In the genomic region with DNA sequence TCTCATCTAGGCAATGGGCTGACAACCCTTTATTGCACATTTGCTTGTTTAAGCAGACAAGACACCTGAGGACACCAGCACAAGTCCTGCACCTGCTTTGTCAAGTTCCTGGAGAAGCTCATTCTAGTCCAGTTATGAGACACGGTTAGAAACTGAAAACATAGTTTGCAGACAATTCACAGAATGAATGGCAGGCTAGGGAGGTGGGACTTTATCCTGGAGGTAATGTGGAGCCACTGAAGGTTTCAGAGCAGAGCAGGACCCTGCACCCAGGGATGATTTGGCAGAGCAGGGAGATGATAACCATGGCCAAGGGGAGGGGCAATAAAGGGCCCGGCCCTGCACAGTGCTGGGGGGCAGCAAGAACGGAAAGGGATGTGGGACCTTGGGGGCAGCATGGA, we compare ENCODE assay signal across 9 cellular contexts. TPM values are rescaled to one million over a fixed set of nuclear protein-coding genes. Genes with fewer than 3 reads are reported as not detected.
DNase-seq lines count a peak whose midpoint lies in the region; ATAC-seq and TF ChIP-seq lines count a peak whose summit lies in the region.
"Had no signal": no experiment of that assay in that cellular context is flagged by ENCODE, and none has a peak within 500 bp of the region (broad histone marks: within the 10 kb centered on the region; RNA-seq: fewer than 3 reads in every experiment).

No MANE protein-coding gene starts in this region.

- H3K36me3 ChIP-seq in RWPE2 (ENCODE audit: low read depth) (peaks cover 49% of the 10 kb centered on the region), WERI-Rb-1 (peaks cover 68% of the 10 kb centered on the region)
- H3K36me3 ChIP-seq in naive thymus-derived CD4-positive, alpha-beta T cell (ENCODE audit: control insufficient read depth in 2 of 3, insufficient read depth in 3 of 3, low read length in 3 of 3), result no peaks in the 10 kb centered on the region

- no peaks in the 10 kb centered on the region for H3K27me3 Mint-ChIP-seq in activated CD8-positive, alpha-beta T cell treated with anti-CD3 and anti-CD28 coated beads for 36 hours
- no peaks in the 10 kb centered on the region for H3K27me3 Mint-ChIP-seq in activated CD8-positive, alpha-beta T cell treated with anti-CD3 and anti-CD28 coated beads, Interleukin-2, amount 10 ng/mL, durations not matched to agents 7 days and 5 days (ENCODE audit: low read depth)
- no peaks in the 10 kb centered on the region for H3K27me3 Mint-ChIP-seq in naive thymus-derived CD4-positive, alpha-beta T cell

- no peaks in the 10 kb centered on the region for H3K9me3 Mint-ChIP-seq in activated CD8-positive, alpha-beta T cell treated with anti-CD3 and anti-CD28 coated beads for 36 hours
- no peaks in the 10 kb centered on the region for H3K9me3 Mint-ChIP-seq in activated CD8-positive, alpha-beta T cell treated with anti-CD3 and anti-CD28 coated beads, Interleukin-2, amount 10 ng/mL, durations not matched to agents 7 days and 5 days (ENCODE audit: insufficient read depth)
- no peaks in the 10 kb centered on the region for H3K9me3 Mint-ChIP-seq in naive thymus-derived CD4-positive, alpha-beta T cell

- H3K27me3 ChIP-seq in RWPE2 (ENCODE audit: insufficient read depth, poor library complexity, severe bottlenecking) (no peaks in the 10 kb centered on the region), WERI-Rb-1 (ENCODE audit: insufficient read depth, low read depth, severe bottlenecking) (no peaks in the 10 kb centered on the region)
- no peaks in the 10 kb centered on the region for H3K27me3 ChIP-seq in naive thymus-derived CD4-positive, alpha-beta T cell (ENCODE audit: control insufficient read depth in 2 of 2, insufficient read depth in 2 of 2, low read length in 2 of 2)

- H3K9me3 ChIP-seq in RWPE2 (ENCODE audit: severe bottlenecking) (no peaks in the 10 kb centered on the region), WERI-Rb-1 (ENCODE audit: severe bottlenecking) (no peaks in the 10 kb centered on the region)
- no peaks in the 10 kb centered on the region for H3K9me3 ChIP-seq in naive thymus-derived CD4-positive, alpha-beta T cell (ENCODE audit: control insufficient read depth in 2 of 3, low read length in 3 of 3)

- CTCF ChIA-PET in activated CD8-positive, alpha-beta T cell treated with anti-CD3 and anti-CD28 coated beads for 36 hours (lab: Charles Lee), result no interaction called here
- CTCF ChIA-PET in activated CD8-positive, alpha-beta T cell treated with anti-CD3 and anti-CD28 coated beads, Interleukin-2, amount 10 ng/mL, durations not matched to agents 7 days and 5 days (lab: Charles Lee), result no interaction called here
- CTCF ChIA-PET in naive thymus-derived CD4-positive, alpha-beta T cell (lab: Charles Lee), result no interaction called here

- H3K4me3 ChIP-seq in RWPE2 (ENCODE audit: severe bottlenecking) (no peak overlapping the region), WERI-Rb-1 (ENCODE audit: low read depth, low read length) (no peak overlapping the region)
- H3K4me3 ChIP-seq in naive thymus-derived CD4-positive, alpha-beta T cell (ENCODE audit: low read length), result no peak overlapping the region

- TF ChIP-seq CTCF in activated CD8-positive, alpha-beta T cell treated with anti-CD3 and anti-CD28 coated beads for 36 hours (IDR thresholded peaks at IDR 0.05), result no peak
- no peak for TF ChIP-seq CTCF in RWPE2 (IDR thresholded peaks at IDR 0.05; ENCODE audit: poor library complexity, severe bottlenecking)
- TF ChIP-seq CTCF in WERI-Rb-1 (IDR thresholded peaks at IDR 0.05; ENCODE audit: low read depth, low read length), result no peak

- intact Hi-C loops in activated CD8-positive, alpha-beta T cell treated with anti-CD3 and anti-CD28 coated beads for 36 hours (cut with micrococcal nuclease), result no loop called here
- intact Hi-C loops in naive thymus-derived CD4-positive, alpha-beta T cell (cut with micrococcal nuclease), result no loop called here

- peaks cover 29% of the 10 kb centered on the region for H3K4me1 Mint-ChIP-seq in activated CD8-positive, alpha-beta T cell treated with anti-CD3 and anti-CD28 coated beads for 36 hours (ENCODE audit: low read depth)
- H3K4me1 Mint-ChIP-seq in activated CD8-positive, alpha-beta T cell treated with anti-CD3 and anti-CD28 coated beads, Interleukin-2, amount 10 ng/mL, durations not matched to agents 7 days and 5 days (ENCODE audit: low read depth), result peaks cover 14% of the 10 kb centered on the region
- H3K4me1 Mint-ChIP-seq in naive thymus-derived CD4-positive, alpha-beta T cell, result peaks cover 0 to 16% (median 0%) of the 10 kb centered on the region in 7 donors

- POLR2A ChIA-PET in activated CD8-positive, alpha-beta T cell treated with anti-CD3 and anti-CD28 coated beads for 36 hours (lab: Charles Lee), result interaction anchor here (0.6 kb wide), 1 partner anchor 328 kb away, joined by 3 read pairs; no protein-coding TSS in a partner anchor
- POLR2A ChIA-PET in activated CD8-positive, alpha-beta T cell treated with anti-CD3 and anti-CD28 coated beads, Interleukin-2, amount 10 ng/mL, durations not matched to agents 7 days and 5 days (lab: Charles Lee), result no interaction called here
- POLR2A ChIA-PET in naive thymus-derived CD4-positive, alpha-beta T cell (lab: Charles Lee), result no interaction called here

- H3K36me3 Mint-ChIP-seq in activated CD8-positive, alpha-beta T cell treated with anti-CD3 and anti-CD28 coated beads for 36 hours (ENCODE audit: low read depth), result peaks cover 5% of the 10 kb centered on the region
- no peaks in the 10 kb centered on the region for H3K36me3 Mint-ChIP-seq in activated CD8-positive, alpha-beta T cell treated with anti-CD3 and anti-CD28 coated beads, Interleukin-2, amount 10 ng/mL, durations not matched to agents 7 days and 5 days (ENCODE audit: low read depth)
- peaks cover 0 to 11% (median 0%) of the 10 kb centered on the region in 5 donors for H3K36me3 Mint-ChIP-seq in naive thymus-derived CD4-positive, alpha-beta T cell

- H3K4me1 ChIP-seq in RWPE2 (ENCODE audit: insufficient read depth, poor library complexity, severe bottlenecking), result peaks cover 33% of the 10 kb centered on the region
- H3K4me1 ChIP-seq in naive thymus-derived CD4-positive, alpha-beta T cell (ENCODE audit: control insufficient read depth in 2 of 2, insufficient read depth in 2 of 2, low read length in 2 of 2), result no peaks in the 10 kb centered on the region

- H3K4me3 Mint-ChIP-seq in activated CD8-positive, alpha-beta T cell treated with anti-CD3 and anti-CD28 coated beads for 36 hours, result no peak overlapping the region
- no peak overlapping the region for H3K4me3 Mint-ChIP-seq in activated CD8-positive, alpha-beta T cell treated with anti-CD3 and anti-CD28 coated beads, Interleukin-2, amount 10 ng/mL, durations not matched to agents 7 days and 5 days
- H3K4me3 Mint-ChIP-seq in naive thymus-derived CD4-positive, alpha-beta T cell, result no peak overlapping the region

- H3K27ac ChIP-seq in RWPE2 (ENCODE audit: poor library complexity, severe bottlenecking) (peak overlapping the region; percentile 96), WERI-Rb-1 (no peak overlapping the region)
- no peak overlapping the region for H3K27ac ChIP-seq in naive thymus-derived CD4-positive, alpha-beta T cell (ENCODE audit: low read depth, low read length)

- peak; percentile 15 for DNase-seq in activated CD8-positive, alpha-beta T cell treated with anti-CD3 and anti-CD28 coated beads for 36 hours
- DNase-seq in activated CD8-positive, alpha-beta T cell treated with anti-CD3 and anti-CD28 coated beads, Interleukin-2, amount 10 ng/mL, durations not matched to agents 7 days and 5 days, result no peak
- DNase-seq in RWPE2 (ENCODE audit: low spot score) (no peak), glomerular visceral epithelial cell (ENCODE audit: extremely low spot score) (no peak), WERI-Rb-1 (no peak)
- no peak for DNase-seq in stimulated activated naive CD8-positive, alpha-beta T cell treated with anti-CD3 and anti-CD28 coated beads, Interleukin-15, Interleukin-2, amounts not matched to agents 100 U/mL and 50 U/mL, for 24 hours
- DNase-seq in naive thymus-derived CD4-positive, alpha-beta T cell, result no peak

- ATAC-seq in activated CD8-positive, alpha-beta T cell treated with anti-CD3 and anti-CD28 coated beads for 36 hours, result peak; percentile 32
- no peak for ATAC-seq in activated CD8-positive, alpha-beta T cell treated with anti-CD3 and anti-CD28 coated beads, Interleukin-2, amount 10 ng/mL, durations not matched to agents 7 days and 5 days
- ATAC-seq in HG02642 (IDR thresholded peaks at IDR 0.05; ENCODE audit: poor library complexity, unreplicated experiment), result peak; percentile 33
- ATAC-seq in RWPE2 (ENCODE audit: low read depth), result no peak
- peak; percentile 4 for ATAC-seq in stimulated activated naive CD8-positive, alpha-beta T cell treated with anti-CD3 and anti-CD28 coated beads, Interleukin-15, Interleukin-2, amounts not matched to agents 100 U/mL and 50 U/mL, for 24 hours
- ATAC-seq in naive thymus-derived CD4-positive, alpha-beta T cell, result no peak
- ATAC-seq: sciatic nerve had no signal

- H3K27ac Mint-ChIP-seq in activated CD8-positive, alpha-beta T cell treated with anti-CD3 and anti-CD28 coated beads for 36 hours, result peak overlapping the region; percentile 89
- no peak overlapping the region for H3K27ac Mint-ChIP-seq in activated CD8-positive, alpha-beta T cell treated with anti-CD3 and anti-CD28 coated beads, Interleukin-2, amount 10 ng/mL, durations not matched to agents 7 days and 5 days
- no peak overlapping the region for H3K27ac Mint-ChIP-seq in naive thymus-derived CD4-positive, alpha-beta T cell

RNA-seq across cellular contexts. Expression of a gene that starts 50.7 kb away (rescaled TPM):
- total RNA-seq in activated CD8-positive, alpha-beta T cell treated with anti-CD3 and anti-CD28 coated beads for 36 hours, result 10 to 100 TPM; 27.1 to 27.2 TPM
- 10 to 100 TPM; 31.7 to 33.6 TPM for total RNA-seq in activated CD8-positive, alpha-beta T cell treated with anti-CD3 and anti-CD28 coated beads, Interleukin-2, amount 10 ng/mL, durations not matched to agents 7 days and 5 days
- total RNA-seq in naive thymus-derived CD4-positive, alpha-beta T cell, result 10 to 100 TPM; 20.2 to 37.8 (median 30.2) TPM
- 10 to 100 TPM; 10.8 to 11.6 TPM for polyA plus RNA-seq in naive thymus-derived CD4-positive, alpha-beta T cell

Comparison
In these comparisons a context has a peak if more than half of its experiments do, and no peak if none do; other contexts are left out.
1. ATAC-seq: peak in activated CD8-positive, alpha-beta T cell treated with anti-CD3 and anti-CD28 coated beads for 36 hours (single experiment), HG02642 (single experiment) and stimulated activated naive CD8-positive, alpha-beta T cell treated with anti-CD3 and anti-CD28 coated beads, Interleukin-15, Interleukin-2, amounts not matched to agents 100 U/mL and 50 U/mL, for 24 hours (single experiment); none in activated CD8-positive, alpha-beta T cell treated with anti-CD3 and anti-CD28 coated beads, Interleukin-2, amount 10 ng/mL, durations not matched to agents 7 days and 5 days (single experiment), RWPE2 (single experiment) and naive thymus-derived CD4-positive, alpha-beta T cell (single experiment).